Comparison of ENCODE assay signal across 7 cellular contexts in genomic region chr1:156226116-156226538, GRCh38. TPM values are rescaled to one million over a fixed set of nuclear protein-coding genes. Genes with fewer than 3 reads are reported as not detected.
DNase-seq lines count a peak whose midpoint lies in the region; ATAC-seq and TF ChIP-seq lines count a peak whose summit lies in the region.
"Had no signal": no experiment of that assay in that cellular context is flagged by ENCODE, and none has a peak within 500 bp of the region (broad histone marks: within the 10 kb centered on the region; RNA-seq: fewer than 3 reads in every experiment).

No MANE protein-coding gene starts in this region.

- peak overlapping the region; percentile 9; the same call in 1 of the 2 replicates for H3K27ac ChIP-seq in GM23338 (ENCODE audit: low read depth)
- H3K27ac ChIP-seq in trophoblast cell (ENCODE audit: low read depth, low read length) = no peak overlapping the region

- H4K20me1 ChIP-seq in GM23338 (replicated peaks; ENCODE audit: insufficient read depth) = 0 out of 2 replicates have a peak, but pooled peaks cover 3% of the 10 kb centered on the region

- H4K12ac ChIP-seq in trophoblast cell (ENCODE audit: low read depth, low read length) = no peak overlapping the region

- no peak overlapping the region for H3K4ac ChIP-seq in trophoblast cell (ENCODE audit: low read depth, low read length)

- no peaks in the 10 kb centered on the region for H3K27me3 Mint-ChIP-seq in GM23338 (ENCODE audit: insufficient read depth, low read depth, poor library complexity)
- no peaks in the 10 kb centered on the region for H3K27me3 Mint-ChIP-seq in T-cell

- H2BK120ac ChIP-seq in trophoblast cell (ENCODE audit: insufficient read depth, low read length, poor library complexity) = no peak overlapping the region

- H2AK5ac ChIP-seq in trophoblast cell (ENCODE audit: low read length) = no peak overlapping the region

- no peaks in the 10 kb centered on the region for H3K79me1 ChIP-seq in trophoblast cell (ENCODE audit: low read length)

- H3K36me3 Mint-ChIP-seq in GM23338 (ENCODE audit: low read depth) (peaks cover 51% of the 10 kb centered on the region), T-cell (peaks cover 50% of the 10 kb centered on the region)

- ATAC-seq in GM18520 (IDR thresholded peaks at IDR 0.05; ENCODE audit: unreplicated experiment) (peak; percentile 47), GM23338 (no peak), T-cell (replicated peaks in 1 of 4) (no peak), Right ventricle myocardium superior (ENCODE audit: poor library complexity) (no peak)

- no peak overlapping the region for H3K4me2 ChIP-seq in GM23338
- no peak overlapping the region for H3K4me2 ChIP-seq in trophoblast cell (ENCODE audit: low read length)

- H3K23ac ChIP-seq in trophoblast cell (ENCODE audit: low read length) = no peak overlapping the region

- H3K4me1 ChIP-seq in GM23338 (ENCODE audit: insufficient read depth) (no peaks in the 10 kb centered on the region), trophoblast cell (ENCODE audit: control insufficient read depth in 1 of 2, insufficient read depth in 2 of 2, low read length in 2 of 2) (peaks cover 0 to 2% of the 10 kb centered on the region in 2 experiments)

- CTCF ChIA-PET in T-cell (lab: Charles Lee) = interaction anchor here (0.6 to 2.8 kb wide), 8 partner anchors 13 to 96 kb away, joined by 3 to 40 read pairs (median 12); partner anchors contain the start of gene PMF1 (in 1 of the 2)

- H3K9ac ChIP-seq in trophoblast cell (ENCODE audit: low read length) = no peak overlapping the region

- peaks cover 20% of the 10 kb centered on the region for H3F3A ChIP-seq in GM23338 (replicated peaks; ENCODE audit: low read depth)

- H3K79me2 ChIP-seq in GM23338 (replicated peaks; ENCODE audit: insufficient read depth) = peaks cover 8% of the 10 kb centered on the region; the same call in 1 of the 2 replicates
- H3K79me2 ChIP-seq in trophoblast cell (ENCODE audit: control insufficient read depth, insufficient read depth, low read length, poor library complexity) = no peaks in the 10 kb centered on the region

- no peaks in the 10 kb centered on the region for H3K9me3 Mint-ChIP-seq in GM23338
- H3K9me3 Mint-ChIP-seq in T-cell = no peaks in the 10 kb centered on the region
- H3K9me3 Mint-ChIP-seq: WTC11 had no signal

- POLR2A ChIA-PET in T-cell (lab: Charles Lee) = interaction anchor here (0.6 to 1.2 kb wide), 2 partner anchors 79 to 663 kb away, joined by 3 read pairs; no protein-coding TSS in a partner anchor

- WGBS in trophoblast cell (ENCODE audit: extremely low coverage, insufficient coverage, insufficient read length) = no CpG with 5 or more reads among the region's 2 CpGs

- TF ChIP-seq CTCF in GM23338 (conservative IDR thresholded peaks at IDR 0.05; ENCODE audit: low read depth in 2 of 2) = no peak

- DNase-seq in GM23338 (ENCODE audit: low spot score) = no peak
- DNase-seq in T-cell = no peak
- DNase-seq in Right ventricle myocardium superior = no peak
- no peak for DNase-seq in 8988T
- no peak for DNase-seq in trophoblast cell

- no peak overlapping the region for H4K8ac ChIP-seq in trophoblast cell (ENCODE audit: low read depth, low read length)

- H3K4me1 Mint-ChIP-seq in GM23338 (peaks cover 4% of the 10 kb centered on the region; the same call in 2 of the 3 replicates), T-cell (peaks cover 10 to 39% (median 32%) of the 10 kb centered on the region in 3 donors)

- no peak overlapping the region for H4K91ac ChIP-seq in trophoblast cell (ENCODE audit: low read depth, low read length)

- no peak overlapping the region for H2BK12ac ChIP-seq in trophoblast cell (ENCODE audit: low read length)

- no peaks in the 10 kb centered on the region for H3K27me3 ChIP-seq in GM23338 (ENCODE audit: insufficient read depth)
- no peaks in the 10 kb centered on the region for H3K27me3 ChIP-seq in trophoblast cell (ENCODE audit: insufficient read depth, low read length)

- H3K9me3 ChIP-seq in trophoblast cell (ENCODE audit: insufficient read depth, low read depth, low read length) = no peaks in the 10 kb centered on the region

- H2BK5ac ChIP-seq in trophoblast cell (ENCODE audit: low read depth, low read length, poor library complexity) = no peak overlapping the region

- no peak overlapping the region for H3K14ac ChIP-seq in trophoblast cell (ENCODE audit: low read length)

- no peak overlapping the region for H3K4me3 Mint-ChIP-seq in GM23338
- no peak overlapping the region for H3K4me3 Mint-ChIP-seq in T-cell
- H3K4me3 Mint-ChIP-seq: WTC11 had no signal

- no peak overlapping the region for H3K18ac ChIP-seq in trophoblast cell (ENCODE audit: low read length)

- H3K9me2 ChIP-seq in GM23338 (ENCODE audit: insufficient read depth) = no peaks in the 10 kb centered on the region

- intact Hi-C loops in Right ventricle myocardium superior (cut with DNase I) = no loop called here

- peaks cover 17% of the 10 kb centered on the region; the same call in 1 of the 2 replicates for H3K36me3 ChIP-seq in GM23338 (ENCODE audit: insufficient read depth)
- H3K36me3 ChIP-seq in trophoblast cell (ENCODE audit: control insufficient read depth in 1 of 2, insufficient read depth in 2 of 2, low read length in 2 of 2) = peaks cover 21 to 29% of the 10 kb centered on the region in 2 experiments

- H3K27ac Mint-ChIP-seq in GM23338 (no peak overlapping the region), T-cell (peak overlapping the region; percentile 11 to 68)

- H2AFZ ChIP-seq in GM23338 (no peak overlapping the region), trophoblast cell (ENCODE audit: insufficient read depth, low read length, poor library complexity) (no peak overlapping the region)

- no peak overlapping the region for H3K4me3 ChIP-seq in GM23338
- no peak overlapping the region for H3K4me3 ChIP-seq in trophoblast cell (ENCODE audit: low read depth, low read length)

RNA-seq across cellular contexts. Expression of gene PMF1, which starts 13.3 kb away (rescaled TPM):
- total RNA-seq in GM23338 (2014; rRNA removed; shearing (Covaris generic)) = 86.1 and 112 TPM in 2 replicates
- 118 and 120 TPM in 2 replicates for polyA plus RNA-seq in GM23338 (2016; fragmentation: Nextera tagmentation; extraction: Ambion mirVana)
- 10 to 100 TPM; 54.7 to 58.7 (median 57.6) TPM for total RNA-seq in T-cell
- 64.8 TPM for total RNA-seq in Right ventricle myocardium superior
- 63.3 and 68.8 TPM in 2 replicates for polyA plus RNA-seq in trophoblast cell (2013)

RNA-seq across cellular contexts. Expression of gene BGLAP, which starts 15.9 kb away (rescaled TPM):
- total RNA-seq in GM23338 (2014; rRNA removed; shearing (Covaris generic)) = 0.42 and 2.7 TPM in 2 replicates
- polyA plus RNA-seq in GM23338 (2016; fragmentation: Nextera tagmentation; extraction: Ambion mirVana) = 0.36 and 1.2 TPM in 2 replicates
- 1 to 10 TPM; 1.8 to 7.1 (median 5.2) TPM for total RNA-seq in T-cell
- 0.83 TPM for total RNA-seq in Right ventricle myocardium superior
- 0.22 and 0.36 TPM in 2 replicates for polyA plus RNA-seq in trophoblast cell (2013)

RNA-seq across cellular contexts. Expression of gene PAQR6, which starts 21.7 kb away (rescaled TPM):
- 3.3 and 4.2 TPM in 2 replicates for total RNA-seq in GM23338 (2014; rRNA removed; shearing (Covaris generic))
- 2.4 and 2.6 TPM in 2 replicates for polyA plus RNA-seq in GM23338 (2016; fragmentation: Nextera tagmentation; extraction: Ambion mirVana)
- total RNA-seq in T-cell (1 to 10 TPM; 2.5 to 3.1 (median 2.9) TPM), Right ventricle myocardium superior (0.51 TPM)
- 7.8 and 8.5 TPM in 2 replicates for polyA plus RNA-seq in trophoblast cell (2013)

RNA-seq across cellular contexts. Expression of gene SLC25A44, which starts 32.2 kb away (rescaled TPM):
- total RNA-seq in GM23338 (2014; rRNA removed; shearing (Covaris generic)) = 19.9 and 25.1 TPM in 2 replicates
- 7.0 and 7.6 TPM in 2 replicates for polyA plus RNA-seq in GM23338 (2016; fragmentation: Nextera tagmentation; extraction: Ambion mirVana)
- total RNA-seq in T-cell = 10 to 100 TPM; 16.8 to 24.5 (median 21.4) TPM
- total RNA-seq in Right ventricle myocardium superior = 15.8 TPM
- 15.7 and 16.0 TPM in 2 replicates for polyA plus RNA-seq in trophoblast cell (2013)

RNA-seq across cellular contexts. Expression of gene SMG5, which starts 56.5 kb away (rescaled TPM):
- total RNA-seq in GM23338 (2014; rRNA removed; shearing (Covaris generic)) = 109 and 118 TPM in 2 replicates
- 21.3 and 25.9 TPM in 2 replicates for polyA plus RNA-seq in GM23338 (2016; fragmentation: Nextera tagmentation; extraction: Ambion mirVana)
- total RNA-seq in T-cell (10 to 100 TPM; 60.5 to 84.2 (median 81.3) TPM), Right ventricle myocardium superior (82.4 TPM)
- 44.5 and 46.5 TPM in 2 replicates for polyA plus RNA-seq in trophoblast cell (2013)
